ENCODE assay signal across 9 cellular contexts in the genomic region with DNA sequence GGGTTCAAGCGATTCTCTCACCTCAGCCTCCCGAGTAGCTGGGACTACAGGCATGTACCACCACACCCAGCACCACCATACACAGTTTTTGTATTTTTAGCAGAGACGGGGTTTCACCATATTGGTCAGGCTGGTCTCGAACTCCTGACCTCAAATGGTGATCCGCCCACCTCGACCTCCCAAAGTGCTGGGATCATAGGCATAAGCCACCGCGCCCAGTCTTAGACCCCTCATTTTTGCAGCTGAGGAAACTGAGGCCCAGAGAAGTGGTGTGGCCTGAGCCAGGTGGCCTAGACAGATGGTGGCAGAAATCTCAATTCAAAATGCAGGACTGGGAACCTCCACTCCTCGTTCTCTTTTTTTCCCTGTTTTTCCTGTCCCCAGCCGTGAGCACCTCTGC. TPM values are rescaled to one million over a fixed set of nuclear protein-coding genes. Genes with fewer than 3 reads are reported as not detected.
"Had no signal": no experiment of that assay in that cellular context is flagged by ENCODE, and none has a peak within 500 bp of the region (broad histone marks: within the 10 kb centered on the region; RNA-seq: fewer than 3 reads in every experiment).

No MANE protein-coding gene starts in this region.

- H3K27ac ChIP-seq: HL-60 had no signal

- H3K4me3 Mint-ChIP-seq: GM23338, H9 had no signal

- H3K27ac Mint-ChIP-seq: GM23338 had no signal

- H2AFZ ChIP-seq: GM23338 had no signal

- H3K4me2 ChIP-seq: GM23338 had no signal

- FAIRE-seq: H1, H54, HepG2, K562 had no signal

- H3K9me3 Mint-ChIP-seq: GM23338, H9 had no signal

- H3K4me1 Mint-ChIP-seq: GM23338 had no signal

- H3K4me3 ChIP-seq: GM23338, K562 had no signal

- DNase-seq: H9, HCEC 1CT had no signal

- ATAC-seq: GM23338, K562 had no signal

RNA-seq across cellular contexts. Expression of gene FAM209A, which starts 12.6 kb away (rescaled TPM):
- total RNA-seq: GM23338, H1, H9, HT1080 had no signal
- polyA plus RNA-seq: GM23338 had no signal

RNA-seq across cellular contexts. Expression of gene FAM209B, which starts 21.1 kb away (rescaled TPM):
- total RNA-seq: GM23338, H1, HT1080, K562 had no signal
